ENCODE assay signal across 32 cellular contexts in genomic region chr4:78711676-78712075, GRCh38.
"Had no signal": no experiment of that assay in that cellular context is flagged by ENCODE, and none has a peak within 500 bp of the region (broad histone marks: within the 10 kb centered on the region; RNA-seq: fewer than 3 reads in every experiment).

No MANE protein-coding gene starts in this region.

- FAIRE-seq: bronchial epithelial cell had no signal

- DNase-seq: activated effector memory CD4-positive, alpha-beta T cell treated with anti-CD3 and anti-CD28 coated beads, Interleukin-2, amount 50 U/mL, for 16 hours; activated effector memory CD4-positive, alpha-beta T cell treated with Interleukin-2 at 50 U/mL for 16 hours; activated gamma-delta T cell; activated gamma-delta T cell treated with Interleukin-2 at 50 U/mL for 16 hours; activated naive CD4-positive, alpha-beta T cell; activated naive CD4-positive, alpha-beta T cell treated with anti-CD3 and anti-CD28 coated beads for 36 hours; activated naive CD4-positive, alpha-beta T cell treated with anti-CD3 and anti-CD28 coated beads, Interleukin-2, amount 10 ng/mL, durations not matched to agents 7 days and 5 days; activated naive CD4-positive, alpha-beta T cell treated with anti-CD3 and anti-CD28 coated beads, Interleukin-2, amount 50 U/mL, for 16 hours; activated naive CD4-positive, alpha-beta T cell treated with Interleukin-2 at 50 U/mL for 16 hours; activated naive CD8-positive, alpha-beta T cell treated with anti-CD3 and anti-CD28 coated beads for 36 hours; activated naive CD8-positive, alpha-beta T cell treated with anti-CD3 and anti-CD28 coated beads, Interleukin-2, amount 10 ng/mL, durations not matched to agents 7 days and 5 days; activated naive CD8-positive, alpha-beta T cell treated with anti-CD3 and anti-CD28 coated beads, Interleukin-2, amount 50 U/mL, for 24 hours; activated T-cell treated with anti-CD3 and anti-CD28 coated beads, Interleukin-2, amount 50 U/mL, for 24 hours; activated T-cell treated with anti-CD3 and anti-CD28 coated beads, Interleukin-2, amount 50 U/mL, for 4 hours; activated T-cell treated with anti-CD3 and anti-CD28 coated beads, Interleukin-2, amount 50 U/mL, for 48 hours; activated T-cell treated with anti-CD3 and anti-CD28 coated beads, Interleukin-2, amount 50 U/mL, for 72 hours; adrenal gland; amniotic stem cell; amygdala; anterior cingulate cortex; aorta; body of pancreas; brain microvascular endothelial cell; caudate nucleus; central memory CD4-positive, alpha-beta T cell; cerebellar nuclear complex had no signal

- H3K4me1 ChIP-seq: adrenal gland, ascending aorta, body of pancreas, breast epithelium had no signal

- ATAC-seq: activated naive CD4-positive, alpha-beta T cell treated with anti-CD3 and anti-CD28 coated beads, Interleukin-2, amount 50 U/mL, for 72 hours; activated naive CD8-positive, alpha-beta T cell treated with anti-CD3 and anti-CD28 coated beads, Interleukin-2, amount 50 U/mL, for 24 hours; activated T-cell treated with anti-CD3 and anti-CD28 coated beads, Interleukin-2, amount 50 U/mL, for 4 hours; activated T-cell treated with anti-CD3 and anti-CD28 coated beads, Interleukin-2, amount 50 U/mL, for 72 hours; activated T-helper 17 cell treated with anti-CD3 and anti-CD28 coated beads, Interleukin-2, amount 50 U/mL, for 72 hours; body of pancreas had no signal

- H3K36me3 ChIP-seq: adrenal gland, ascending aorta, brain microvascular endothelial cell, breast epithelium, cardiac muscle cell had no signal

- H3K9me3 ChIP-seq: adrenal gland, ascending aorta, body of pancreas, breast epithelium had no signal

- H3K27me3 ChIP-seq: adrenal gland, ascending aorta, body of pancreas, brain microvascular endothelial cell, breast epithelium, cardiac muscle cell had no signal

- H3K27ac ChIP-seq: adrenal gland, ascending aorta, body of pancreas, brain microvascular endothelial cell, breast epithelium, cardiac muscle cell had no signal

- H3K4me3 ChIP-seq: adrenal gland, ascending aorta, body of pancreas, breast epithelium, cardiac muscle cell had no signal
